ENCODE assay signal across 1 cellular context in the genomic region with DNA sequence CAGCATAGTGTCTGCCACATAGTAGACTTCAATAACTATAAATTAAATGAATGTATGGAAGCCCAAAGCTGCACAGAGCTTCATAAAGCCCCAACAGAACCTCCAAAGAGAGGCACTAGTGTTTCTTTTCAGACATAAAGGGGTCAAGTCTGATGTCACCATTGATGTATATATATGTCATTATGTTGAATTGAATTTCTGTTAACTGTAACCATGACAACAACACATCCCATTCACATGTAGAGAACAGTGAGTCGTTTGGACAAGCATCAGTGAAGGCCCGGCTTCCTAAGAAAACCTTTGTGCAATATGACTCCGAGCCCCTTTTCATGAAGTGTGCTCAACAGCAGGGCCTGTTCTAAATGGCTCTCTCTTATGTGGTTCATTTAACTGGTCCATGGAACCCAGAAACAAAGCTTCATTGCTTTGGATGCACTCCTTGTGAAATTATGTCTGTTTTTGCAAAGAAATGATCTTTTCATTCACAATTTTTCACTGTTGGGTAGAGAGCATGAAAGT.
TF ChIP-seq lines count a peak whose summit lies in the region.

No MANE protein-coding gene starts in this region.

TF ChIP-seq in SK-N-SH, 30 proteins besides CTCF, POLR2A, EP300 and RAD21 (continued from another document):
- no peak for TF ChIP-seq ELF1 (IDR thresholded peaks at IDR 0.05)
- TF ChIP-seq, protein P1, sequence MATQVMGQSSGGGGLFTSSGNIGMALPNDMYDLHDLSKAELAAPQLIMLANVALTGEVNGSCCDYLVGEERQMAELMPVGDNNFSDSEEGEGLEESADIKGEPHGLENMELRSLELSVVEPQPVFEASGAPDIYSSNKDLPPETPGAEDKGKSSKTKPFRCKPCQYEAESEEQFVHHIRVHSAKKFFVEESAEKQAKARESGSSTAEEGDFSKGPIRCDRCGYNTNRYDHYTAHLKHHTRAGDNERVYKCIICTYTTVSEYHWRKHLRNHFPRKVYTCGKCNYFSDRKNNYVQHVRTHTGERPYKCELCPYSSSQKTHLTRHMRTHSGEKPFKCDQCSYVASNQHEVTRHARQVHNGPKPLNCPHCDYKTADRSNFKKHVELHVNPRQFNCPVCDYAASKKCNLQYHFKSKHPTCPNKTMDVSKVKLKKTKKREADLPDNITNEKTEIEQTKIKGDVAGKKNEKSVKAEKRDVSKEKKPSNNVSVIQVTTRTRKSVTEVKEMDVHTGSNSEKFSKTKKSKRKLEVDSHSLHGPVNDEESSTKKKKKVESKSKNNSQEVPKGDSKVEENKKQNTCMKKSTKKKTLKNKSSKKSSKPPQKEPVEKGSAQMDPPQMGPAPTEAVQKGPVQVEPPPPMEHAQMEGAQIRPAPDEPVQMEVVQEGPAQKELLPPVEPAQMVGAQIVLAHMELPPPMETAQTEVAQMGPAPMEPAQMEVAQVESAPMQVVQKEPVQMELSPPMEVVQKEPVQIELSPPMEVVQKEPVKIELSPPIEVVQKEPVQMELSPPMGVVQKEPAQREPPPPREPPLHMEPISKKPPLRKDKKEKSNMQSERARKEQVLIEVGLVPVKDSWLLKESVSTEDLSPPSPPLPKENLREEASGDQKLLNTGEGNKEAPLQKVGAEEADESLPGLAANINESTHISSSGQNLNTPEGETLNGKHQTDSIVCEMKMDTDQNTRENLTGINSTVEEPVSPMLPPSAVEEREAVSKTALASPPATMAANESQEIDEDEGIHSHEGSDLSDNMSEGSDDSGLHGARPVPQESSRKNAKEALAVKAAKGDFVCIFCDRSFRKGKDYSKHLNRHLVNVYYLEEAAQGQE (IDR thresholded peaks at IDR 0.05; ENCODE audit: low read depth, low read length): no peak
- TF ChIP-seq NFIC (IDR thresholded peaks at IDR 0.05; ENCODE audit: borderline replicate concordance): no peak
- TF ChIP-seq, protein P2, sequence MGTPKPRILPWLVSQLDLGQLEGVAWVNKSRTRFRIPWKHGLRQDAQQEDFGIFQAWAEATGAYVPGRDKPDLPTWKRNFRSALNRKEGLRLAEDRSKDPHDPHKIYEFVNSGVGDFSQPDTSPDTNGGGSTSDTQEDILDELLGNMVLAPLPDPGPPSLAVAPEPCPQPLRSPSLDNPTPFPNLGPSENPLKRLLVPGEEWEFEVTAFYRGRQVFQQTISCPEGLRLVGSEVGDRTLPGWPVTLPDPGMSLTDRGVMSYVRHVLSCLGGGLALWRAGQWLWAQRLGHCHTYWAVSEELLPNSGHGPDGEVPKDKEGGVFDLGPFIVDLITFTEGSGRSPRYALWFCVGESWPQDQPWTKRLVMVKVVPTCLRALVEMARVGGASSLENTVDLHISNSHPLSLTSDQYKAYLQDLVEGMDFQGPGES (IDR thresholded peaks at IDR 0.05; ENCODE audit: low read depth, low read length): no peak
- no peak for TF ChIP-seq SIN3A (IDR thresholded peaks at IDR 0.05; ENCODE audit: borderline replicate concordance, low read depth, low read length)
- TF ChIP-seq, protein P3, sequence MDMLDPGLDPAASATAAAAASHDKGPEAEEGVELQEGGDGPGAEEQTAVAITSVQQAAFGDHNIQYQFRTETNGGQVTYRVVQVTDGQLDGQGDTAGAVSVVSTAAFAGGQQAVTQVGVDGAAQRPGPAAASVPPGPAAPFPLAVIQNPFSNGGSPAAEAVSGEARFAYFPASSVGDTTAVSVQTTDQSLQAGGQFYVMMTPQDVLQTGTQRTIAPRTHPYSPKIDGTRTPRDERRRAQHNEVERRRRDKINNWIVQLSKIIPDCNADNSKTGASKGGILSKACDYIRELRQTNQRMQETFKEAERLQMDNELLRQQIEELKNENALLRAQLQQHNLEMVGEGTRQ (IDR thresholded peaks at IDR 0.05; ENCODE audit: borderline replicate concordance, low read depth, low read length): no peak
- TF ChIP-seq FOXJ3 (CRISPR knock-in tag; IDR thresholded peaks at IDR 0.05): no peak
- TF ChIP-seq, protein P4, sequence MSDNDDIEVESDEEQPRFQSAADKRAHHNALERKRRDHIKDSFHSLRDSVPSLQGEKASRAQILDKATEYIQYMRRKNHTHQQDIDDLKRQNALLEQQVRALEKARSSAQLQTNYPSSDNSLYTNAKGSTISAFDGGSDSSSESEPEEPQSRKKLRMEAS (IDR thresholded peaks at IDR 0.05; ENCODE audit: low read depth): no peak
